17 cellular contexts compared by ENCODE assay signal in the genomic region with DNA sequence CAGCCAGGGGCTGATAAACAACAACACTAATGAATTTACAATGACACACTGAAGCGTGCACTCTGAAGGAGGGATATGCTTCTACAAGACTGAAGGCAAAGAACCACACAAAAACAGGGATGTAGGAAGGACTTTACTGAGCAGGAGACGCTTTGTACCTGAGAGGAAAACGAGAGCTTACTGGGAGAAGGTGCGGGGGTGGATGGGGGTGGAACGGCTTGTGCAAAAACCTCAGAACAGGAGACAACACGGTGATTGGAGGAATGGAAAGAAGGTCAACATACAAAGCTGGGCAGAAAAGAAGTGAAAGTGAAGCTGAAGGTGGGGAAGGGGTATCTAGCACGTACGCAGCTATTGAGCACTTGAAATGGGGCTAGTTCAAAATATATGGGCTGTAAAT.
A peak's percentile ranks its signal among the peaks of the same experiment; 100 is the strongest.
DNase-seq lines count a peak whose midpoint lies in the region; ATAC-seq, FAIRE-seq and TF ChIP-seq lines count a peak whose summit lies in the region.
"Had no signal": no experiment of that assay in that cellular context is flagged by ENCODE, and none has a peak within 500 bp of the region (broad histone marks: within the 10 kb centered on the region; RNA-seq: fewer than 3 reads in every experiment).

No MANE protein-coding gene starts in this region.

- H3K4me3 ChIP-seq in A549: peak overlapping the region; percentile 3; the same call in 1 of the 3 replicates

- H3K9me3 Mint-ChIP-seq in type B pancreatic cell: no peaks in the 10 kb centered on the region

- no peak overlapping the region for H3K27ac Mint-ChIP-seq in type B pancreatic cell

- 29% methylated on average over 8 of the region's 8 CpGs for WGBS in A549 (ENCODE audit: missing lambda C conversion rate)

- peaks cover 6% of the 10 kb centered on the region; the same call in 1 of the 3 replicates for H3K4me1 ChIP-seq in A549

- no peak for TF ChIP-seq CTCF in A549 (IDR thresholded peaks at IDR 0.05)
- no peak for TF ChIP-seq CTCF in type B pancreatic cell (conservative IDR thresholded peaks at IDR 0.05)

- no peaks in the 10 kb centered on the region for H3K36me3 Mint-ChIP-seq in type B pancreatic cell

- FAIRE-seq in A549 (lab: Jason Lieb, UNC) (no peak), H54 (lab: Jason Lieb, UNC) (peak; percentile 61)
- FAIRE-seq: HepG2 had no signal

- H3K27ac ChIP-seq in A549: no peak overlapping the region
- H3K27ac ChIP-seq: C4-2B, KMS-11 had no signal

- TF ChIP-seq POLR2A in A549 (IDR thresholded peaks at IDR 0.05; ENCODE audit: low read length): no peak
- no peak for TF ChIP-seq POLR2A in H54 (IDR thresholded peaks at IDR 0.05; ENCODE audit: low read depth, low read length)

- H3K27me3 Mint-ChIP-seq in type B pancreatic cell: no peaks in the 10 kb centered on the region

- in situ Hi-C loops in SK-MEL-5 (cut with HindIII; ENCODE audit: low pct_unique_long_range_greater_than_20kb, low sequenced_read_pairs): no loop called here

- no peak for TF ChIP-seq RAD21 in A549 (conservative IDR thresholded peaks at IDR 0.05 in 1 of 2, IDR thresholded peaks at IDR 0.05 in 1 of 2)

- CTCF ChIA-PET in A549 (lab: Yijun Ruan, JAX): no interaction called here

- H3K9me3 ChIP-seq in A549: no peaks in the 10 kb centered on the region

- H3K4me1 Mint-ChIP-seq in type B pancreatic cell (ENCODE audit: unreplicated experiment): peaks cover 58% of the 10 kb centered on the region

- no peak overlapping the region for H3K4me3 Mint-ChIP-seq in type B pancreatic cell

- H3K4me2 ChIP-seq in A549: peak overlapping the region; percentile 58
- H3K4me2 ChIP-seq: KMS-11 had no signal

- no peak for ATAC-seq in A549
- no peak for ATAC-seq in GM21423 (IDR thresholded peaks at IDR 0.05; ENCODE audit: unreplicated experiment)
- ATAC-seq: HepG2, Panc1 had no signal

- no peak for TF ChIP-seq EP300 in A549 (IDR thresholded peaks at IDR 0.05)

- POLR2A ChIA-PET in A549 (lab: Yijun Ruan, JAX): no interaction called here

- intact Hi-C loops in head of caudate nucleus (cut with DNase I): no loop called here

- DNase-seq in A549 (ENCODE audit: low read depth in 1 of 2, low spot score in 1 of 2) (no peak), H54 (ENCODE audit: insufficient read length, low spot score) (no peak), SK-MEL-5 (ENCODE audit: low read depth, low spot score) (peak; percentile 35), head of caudate nucleus (peak in 25 of 42 donors; percentile 7 to 66 (median 39)), NK-92 (lab: John Stamatoyannopoulos, UW; ENCODE audit: unreplicated experiment) (no peak), germinal center (ENCODE audit: low spot score) (no peak), type B pancreatic cell (ENCODE audit: extremely low spot score, unreplicated experiment) (no peak)
- DNase-seq: DMS 273 treated with DMSO at 0.1 percent for 48 hours, GOT3, NCI-H1092, NCI-H146, NCI-H446 had no signal

TF ChIP-seq in A549, 52 proteins besides CTCF, POLR2A, EP300 and RAD21:
- TF ChIP-seq ZSCAN20 (CRISPR knock-in tag; IDR thresholded peaks at IDR 0.05): no peak
- TF ChIP-seq, protein P1, sequence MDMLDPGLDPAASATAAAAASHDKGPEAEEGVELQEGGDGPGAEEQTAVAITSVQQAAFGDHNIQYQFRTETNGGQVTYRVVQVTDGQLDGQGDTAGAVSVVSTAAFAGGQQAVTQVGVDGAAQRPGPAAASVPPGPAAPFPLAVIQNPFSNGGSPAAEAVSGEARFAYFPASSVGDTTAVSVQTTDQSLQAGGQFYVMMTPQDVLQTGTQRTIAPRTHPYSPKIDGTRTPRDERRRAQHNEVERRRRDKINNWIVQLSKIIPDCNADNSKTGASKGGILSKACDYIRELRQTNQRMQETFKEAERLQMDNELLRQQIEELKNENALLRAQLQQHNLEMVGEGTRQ (IDR thresholded peaks at IDR 0.05): no peak
- TF ChIP-seq GATA3 (IDR thresholded peaks at IDR 0.05; ENCODE audit: borderline replicate concordance): no peak
- no peak for TF ChIP-seq CBX2 (IDR thresholded peaks at IDR 0.05; ENCODE audit: borderline replicate concordance, low read depth)
- no peak for TF ChIP-seq ZNF302 (CRISPR knock-in tag; IDR thresholded peaks at IDR 0.05)
- no peak for TF ChIP-seq TFCP2L1 (CRISPR knock-in tag; IDR thresholded peaks at IDR 0.05)
- no peak for TF ChIP-seq JUNB (IDR thresholded peaks at IDR 0.05)
- no peak for TF ChIP-seq RCOR1 (IDR thresholded peaks at IDR 0.05; ENCODE audit: low read depth, low read length)
- TF ChIP-seq, protein P2, sequence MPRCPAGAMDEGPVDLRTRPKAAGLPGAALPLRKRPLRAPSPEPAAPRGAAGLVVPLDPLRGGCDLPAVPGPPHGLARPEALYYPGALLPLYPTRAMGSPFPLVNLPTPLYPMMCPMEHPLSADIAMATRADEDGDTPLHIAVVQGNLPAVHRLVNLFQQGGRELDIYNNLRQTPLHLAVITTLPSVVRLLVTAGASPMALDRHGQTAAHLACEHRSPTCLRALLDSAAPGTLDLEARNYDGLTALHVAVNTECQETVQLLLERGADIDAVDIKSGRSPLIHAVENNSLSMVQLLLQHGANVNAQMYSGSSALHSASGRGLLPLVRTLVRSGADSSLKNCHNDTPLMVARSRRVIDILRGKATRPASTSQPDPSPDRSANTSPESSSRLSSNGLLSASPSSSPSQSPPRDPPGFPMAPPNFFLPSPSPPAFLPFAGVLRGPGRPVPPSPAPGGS (IDR thresholded peaks at IDR 0.05): no peak
- no peak for TF ChIP-seq MAZ (IDR thresholded peaks at IDR 0.05; ENCODE audit: borderline replicate concordance, low read depth, low read length)
- no peak for TF ChIP-seq HEYL (CRISPR knock-in tag; IDR thresholded peaks at IDR 0.05)
- no peak for TF ChIP-seq KDM1A (IDR thresholded peaks at IDR 0.05; ENCODE audit: low read depth)
- TF ChIP-seq, protein P3, sequence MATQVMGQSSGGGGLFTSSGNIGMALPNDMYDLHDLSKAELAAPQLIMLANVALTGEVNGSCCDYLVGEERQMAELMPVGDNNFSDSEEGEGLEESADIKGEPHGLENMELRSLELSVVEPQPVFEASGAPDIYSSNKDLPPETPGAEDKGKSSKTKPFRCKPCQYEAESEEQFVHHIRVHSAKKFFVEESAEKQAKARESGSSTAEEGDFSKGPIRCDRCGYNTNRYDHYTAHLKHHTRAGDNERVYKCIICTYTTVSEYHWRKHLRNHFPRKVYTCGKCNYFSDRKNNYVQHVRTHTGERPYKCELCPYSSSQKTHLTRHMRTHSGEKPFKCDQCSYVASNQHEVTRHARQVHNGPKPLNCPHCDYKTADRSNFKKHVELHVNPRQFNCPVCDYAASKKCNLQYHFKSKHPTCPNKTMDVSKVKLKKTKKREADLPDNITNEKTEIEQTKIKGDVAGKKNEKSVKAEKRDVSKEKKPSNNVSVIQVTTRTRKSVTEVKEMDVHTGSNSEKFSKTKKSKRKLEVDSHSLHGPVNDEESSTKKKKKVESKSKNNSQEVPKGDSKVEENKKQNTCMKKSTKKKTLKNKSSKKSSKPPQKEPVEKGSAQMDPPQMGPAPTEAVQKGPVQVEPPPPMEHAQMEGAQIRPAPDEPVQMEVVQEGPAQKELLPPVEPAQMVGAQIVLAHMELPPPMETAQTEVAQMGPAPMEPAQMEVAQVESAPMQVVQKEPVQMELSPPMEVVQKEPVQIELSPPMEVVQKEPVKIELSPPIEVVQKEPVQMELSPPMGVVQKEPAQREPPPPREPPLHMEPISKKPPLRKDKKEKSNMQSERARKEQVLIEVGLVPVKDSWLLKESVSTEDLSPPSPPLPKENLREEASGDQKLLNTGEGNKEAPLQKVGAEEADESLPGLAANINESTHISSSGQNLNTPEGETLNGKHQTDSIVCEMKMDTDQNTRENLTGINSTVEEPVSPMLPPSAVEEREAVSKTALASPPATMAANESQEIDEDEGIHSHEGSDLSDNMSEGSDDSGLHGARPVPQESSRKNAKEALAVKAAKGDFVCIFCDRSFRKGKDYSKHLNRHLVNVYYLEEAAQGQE (IDR thresholded peaks at IDR 0.05): no peak
- TF ChIP-seq POLR2AphosphoS2 (conservative IDR thresholded peaks at IDR 0.05; ENCODE audit: low read length): no peak
- TF ChIP-seq NPAS2 (CRISPR knock-in tag; IDR thresholded peaks at IDR 0.05; ENCODE audit: borderline replicate concordance): no peak
- TF ChIP-seq, protein P4, sequence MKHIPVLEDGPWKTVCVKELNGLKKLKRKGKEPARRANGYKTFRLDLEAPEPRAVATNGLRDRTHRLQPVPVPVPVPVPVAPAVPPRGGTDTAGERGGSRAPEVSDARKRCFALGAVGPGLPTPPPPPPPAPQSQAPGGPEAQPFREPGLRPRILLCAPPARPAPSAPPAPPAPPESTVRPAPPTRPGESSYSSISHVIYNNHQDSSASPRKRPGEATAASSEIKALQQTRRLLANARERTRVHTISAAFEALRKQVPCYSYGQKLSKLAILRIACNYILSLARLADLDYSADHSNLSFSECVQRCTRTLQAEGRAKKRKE (CRISPR knock-in tag; IDR thresholded peaks at IDR 0.05; ENCODE audit: low read depth): no peak
- no peak for TF ChIP-seq FOSL2 (IDR thresholded peaks at IDR 0.05)
- no peak for TF ChIP-seq FOSL2 (CRISPR knock-in tag; IDR thresholded peaks at IDR 0.05)
- no peak for TF ChIP-seq CHD2 (IDR thresholded peaks at IDR 0.05; ENCODE audit: low read length, partially characterized antibody)

Comparison
In these comparisons a context has a peak if more than half of its experiments do, and no peak if none do; other contexts are left out.
1. DNase-seq: peak in SK-MEL-5 (single experiment) and head of caudate nucleus (25 of 42); none in A549 (0 of 2), H54 (single experiment), NK-92 (single experiment), germinal center (single experiment) and type B pancreatic cell (single experiment).